26 cellular contexts compared by ENCODE assay signal in the genomic region with DNA sequence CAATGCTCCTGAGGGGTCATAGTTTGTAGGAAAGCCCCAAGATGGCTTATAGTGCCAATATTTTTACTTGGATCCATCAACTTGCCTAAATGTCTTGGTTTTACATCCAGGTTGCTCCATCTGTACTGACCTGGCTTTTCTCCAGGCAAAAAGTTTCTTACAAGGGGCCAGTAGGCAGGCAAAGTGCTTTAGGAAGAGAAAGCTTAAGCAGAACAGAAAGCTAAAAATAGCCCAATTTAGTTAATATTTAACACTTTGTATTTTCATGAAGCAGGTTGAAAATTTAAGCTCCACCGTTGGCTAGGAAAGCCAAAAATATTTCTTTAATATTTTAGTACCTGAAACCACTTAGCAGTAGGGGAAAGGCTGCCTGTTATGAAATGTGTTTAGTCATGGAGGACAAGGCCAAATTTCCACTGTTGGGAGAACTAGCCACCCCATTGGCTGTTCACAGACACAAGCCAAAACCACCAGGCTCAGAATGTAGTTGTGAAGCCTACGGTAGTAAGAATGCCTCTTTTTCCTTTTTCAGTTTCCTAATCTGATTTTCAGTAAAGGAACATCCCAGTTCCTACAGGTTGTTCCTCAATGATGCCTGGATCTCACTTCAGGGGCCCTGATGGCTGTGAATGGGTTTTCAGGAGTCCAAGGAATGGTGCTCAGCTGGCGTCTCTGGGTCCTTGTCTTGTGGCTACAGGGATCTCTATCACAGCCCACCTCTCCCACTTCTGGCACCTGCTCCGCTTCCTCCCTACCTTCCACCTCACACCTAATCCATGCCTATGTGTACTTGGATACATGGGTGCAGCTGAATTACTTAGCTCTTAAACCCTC.
A peak's percentile ranks its signal among the peaks of the same experiment; 100 is the strongest.
DNase-seq lines count a peak whose midpoint lies in the region; ATAC-seq, FAIRE-seq and TF ChIP-seq lines count a peak whose summit lies in the region.
"Had no signal": no experiment of that assay in that cellular context is flagged by ENCODE, and none has a peak within 500 bp of the region (broad histone marks: within the 10 kb centered on the region; RNA-seq: fewer than 3 reads in every experiment).

No MANE protein-coding gene starts in this region.

- peak overlapping the region in 1 of 4 donors; percentile 18 for H3K27ac ChIP-seq in pancreas
- H3K27ac ChIP-seq: PC-9, psoas muscle, upper lobe of left lung had no signal

- intact Hi-C loops in pancreas (cut with DNase I), result no loop called here

- DNase-seq in GM03348 (ENCODE audit: low spot score) (peak; percentile 58), adipocyte (ENCODE audit: low read depth) (peak; percentile 9), fibroblast of mammary gland (ENCODE audit: low read depth) (peak; percentile 84), pancreas (no peak), NCI-H1930 (lab: John Stamatoyannopoulos, UW) (no peak)
- DNase-seq: activated CD4-positive, alpha-beta T cell treated with anti-CD3 and anti-CD28 coated beads, Interleukin-2, amount 50 U/mL, for 48 hours; activated CD4-positive, CD25-positive, alpha-beta regulatory T cell treated with anti-CD3 and anti-CD28 coated beads, Interleukin-2, amount 50 U/mL, for 72 hours; activated naive CD8-positive, alpha-beta T cell treated with anti-CD3 and anti-CD28 coated beads, Interleukin-2, amount 50 U/mL, for 24 hours; activated T-cell treated with anti-CD3 and anti-CD28 coated beads, Interleukin-2, amount 50 U/mL, for 48 hours; C1 segment of cervical spinal cord; dermis blood vessel endothelial cell; islet precursor cell; naive thymus-derived CD4-positive, alpha-beta T cell; NCI-H1092; NCI-H187 treated with DMSO at 0.1 percent for 48 hours; NCI-H2171 treated with DMSO at 0.1 percent for 48 hours; NCI-H524 treated with DMSO at 0.1 percent for 48 hours; PC-9; psoas muscle; Right ventricle myocardium superior; upper lobe of left lung had no signal

- no peaks in the 10 kb centered on the region for H3K9me3 ChIP-seq in adipocyte (ENCODE audit: control insufficient read depth, low read length)
- no peaks in the 10 kb centered on the region for H3K9me3 ChIP-seq in pancreas
- H3K9me3 ChIP-seq: psoas muscle, upper lobe of left lung had no signal

- ATAC-seq in pancreas (peak in 3 of 4 donors; percentile 68 to 79 (median 78)), GM19328 (IDR thresholded peaks at IDR 0.05; ENCODE audit: unreplicated experiment) (no peak), GM18861 (IDR thresholded peaks at IDR 0.05; ENCODE audit: unreplicated experiment) (no peak), HG03280 (IDR thresholded peaks at IDR 0.05; ENCODE audit: unreplicated experiment) (no peak)
- ATAC-seq: activated naive CD8-positive, alpha-beta T cell treated with anti-CD3 and anti-CD28 coated beads, Interleukin-2, amount 50 U/mL, for 24 hours; naive thymus-derived CD4-positive, alpha-beta T cell; SK-N-SH treated with all-trans-retinoic acid at 6 μM for 48 hours; stimulated activated memory B cell treated with anti-CD40 and anti-IgM and Interleukin-4, amounts not matched to agents 10 μg/mL and 1 μg/mL and 100 μg/mL, for 72 hours had no signal

- H3K36me3 ChIP-seq in adipocyte (ENCODE audit: control insufficient read depth, insufficient read depth, low read length, severe bottlenecking) (no peaks in the 10 kb centered on the region), pancreas (no peaks in the 10 kb centered on the region)
- H3K36me3 ChIP-seq: upper lobe of left lung had no signal

- TF ChIP-seq CTCF in fibroblast of mammary gland (conservative IDR thresholded peaks at IDR 0.05; ENCODE audit: control insufficient read depth, insufficient read depth, low read depth, low read length), result no peak
- no peak for TF ChIP-seq CTCF in pancreas (IDR thresholded peaks at IDR 0.05)

- WGBS in pancreas, 2 donors, result 61 to 63% methylated on average over 4 of the region's 4 CpGs

- FAIRE-seq in pancreas (lab: Jason Lieb, UNC), result no peak

- H3K9ac ChIP-seq in adipocyte (ENCODE audit: low read length), result no peak overlapping the region

- H3K4me1 ChIP-seq in adipocyte (ENCODE audit: control insufficient read depth, insufficient read depth, low read length) (peaks cover 20% of the 10 kb centered on the region), pancreas (peaks cover 0 to 8% (median 6%) of the 10 kb centered on the region in 3 donors)
- H3K4me1 ChIP-seq: psoas muscle had no signal

- no peaks in the 10 kb centered on the region for H3K27me3 ChIP-seq in adipocyte (replicated peaks; ENCODE audit: control insufficient read depth, insufficient read depth, low read length)
- no peaks in the 10 kb centered on the region for H3K27me3 ChIP-seq in pancreas
- H3K27me3 ChIP-seq: upper lobe of left lung had no signal

- no peak overlapping the region for H3K4me3 ChIP-seq in adipocyte (ENCODE audit: low read length)
- H3K4me3 ChIP-seq in fibroblast of mammary gland (ENCODE audit: control insufficient read depth, low read depth, low read length), result no peak overlapping the region
- no peak overlapping the region for H3K4me3 ChIP-seq in pancreas
- H3K4me3 ChIP-seq: PC-9, psoas muscle, upper lobe of left lung had no signal

Comparison
In these comparisons a context has a peak if more than half of its experiments do, and no peak if none do; other contexts are left out.
1. DNase-seq: peak in GM03348 (single experiment), adipocyte (single experiment) and fibroblast of mammary gland (single experiment); none in pancreas (0 of 6) and NCI-H1930 (0 of 2).
2. ATAC-seq: peak in pancreas (3 of 4); none in GM19328 (single experiment), GM18861 (single experiment) and HG03280 (single experiment).